ENCODE assay signal across 10 cellular contexts in genomic region chr18:79986726-79987125, GRCh38. TPM values are rescaled to one million over a fixed set of nuclear protein-coding genes. Genes with fewer than 3 reads are reported as not detected.
DNase-seq lines count a peak whose midpoint lies in the region; ATAC-seq, FAIRE-seq and TF ChIP-seq lines count a peak whose summit lies in the region.
"Had no signal": no experiment of that assay in that cellular context is flagged by ENCODE, and none has a peak within 500 bp of the region (broad histone marks: within the 10 kb centered on the region; RNA-seq: fewer than 3 reads in every experiment).

No MANE protein-coding gene starts in this region.

- H3K4me1 ChIP-seq in BLaER1 treated with 17β-estradiol and CSF1 and Interleukin-3, amounts not matched to agents 10 nM and 100 nM: peaks cover 25 to 66% (median 45%) of the 10 kb centered on the region in 10 experiments
- H3K4me1 ChIP-seq in HUES6 (ENCODE audit: control insufficient read depth, insufficient read depth, low read length): peaks cover 14% of the 10 kb centered on the region; the same call in 1 of the 2 replicates
- peaks cover 30 to 33% of the 10 kb centered on the region in 2 donors for H3K4me1 ChIP-seq in naive thymus-derived CD4-positive, alpha-beta T cell (ENCODE audit: control insufficient read depth in 2 of 2, insufficient read depth in 2 of 2, low read length in 2 of 2)
- H3K4me1 ChIP-seq in uterus: no peaks in the 10 kb centered on the region

- peaks cover 40 to 63% (median 55%) of the 10 kb centered on the region in 7 donors for H3K4me1 Mint-ChIP-seq in naive thymus-derived CD4-positive, alpha-beta T cell

- no peaks in the 10 kb centered on the region for H3K9me3 ChIP-seq in BLaER1 treated with 17β-estradiol and CSF1 and Interleukin-3, amounts not matched to agents 10 nM and 100 nM (replicated peaks in 1 of 11)
- H3K9me3 ChIP-seq in HUES6 (ENCODE audit: control insufficient read depth, insufficient read depth, low read depth, low read length) (no peaks in the 10 kb centered on the region), uterus (no peaks in the 10 kb centered on the region)
- H3K9me3 ChIP-seq in naive thymus-derived CD4-positive, alpha-beta T cell (ENCODE audit: control insufficient read depth in 2 of 3, low read length in 3 of 3): no peaks in the 10 kb centered on the region

- peak overlapping the region; percentile 80 to 97 (median 88) for H3K4me3 Mint-ChIP-seq in naive thymus-derived CD4-positive, alpha-beta T cell

- ATAC-seq in naive thymus-derived CD4-positive, alpha-beta T cell: no peak
- no peak for ATAC-seq in HG02798 (IDR thresholded peaks at IDR 0.05; ENCODE audit: poor library complexity, unreplicated experiment)

- intact Hi-C loops in naive thymus-derived CD4-positive, alpha-beta T cell (cut with micrococcal nuclease): loop anchor here (5.0 to 10.0 kb wide), 3 partner anchors 192 to 582 kb away; partner anchors contain the start of gene KCNG2 (in 1 of the 2)
- intact Hi-C loops in uterus (cut with DNase I; ENCODE audit: low total_unique reads): no loop called here

- peaks cover 0 to 16% (median 4%) of the 10 kb centered on the region in 5 donors for H3K36me3 Mint-ChIP-seq in naive thymus-derived CD4-positive, alpha-beta T cell

- H3K27me3 Mint-ChIP-seq in naive thymus-derived CD4-positive, alpha-beta T cell: no peaks in the 10 kb centered on the region

- H4K20me1 ChIP-seq in BLaER1 treated with 17β-estradiol and CSF1 and Interleukin-3, amounts not matched to agents 10 nM and 100 nM: peaks cover 59 to 65% (median 62%) of the 10 kb centered on the region in 11 experiments

- H3K4me3 ChIP-seq in BLaER1 treated with 17β-estradiol and CSF1 and Interleukin-3, amounts not matched to agents 10 nM and 100 nM: peak overlapping the region; percentile 69 to 94 (median 84); a peak in 19 of 20 replicates
- peak overlapping the region; percentile 99 for H3K4me3 ChIP-seq in HUES6 (ENCODE audit: low read depth, low read length)
- peak overlapping the region; percentile 98 for H3K4me3 ChIP-seq in bronchial epithelial cell (ENCODE audit: low read depth, low read length)
- H3K4me3 ChIP-seq in naive thymus-derived CD4-positive, alpha-beta T cell (ENCODE audit: low read length): no peak overlapping the region
- H3K4me3 ChIP-seq in uterus: no peak overlapping the region

- no peaks in the 10 kb centered on the region for H3K27me3 ChIP-seq in BLaER1 treated with 17β-estradiol and CSF1 and Interleukin-3, amounts not matched to agents 10 nM and 100 nM
- H3K27me3 ChIP-seq in HUES6 (ENCODE audit: control insufficient read depth, insufficient read depth, low read length): no peaks in the 10 kb centered on the region
- no peaks in the 10 kb centered on the region for H3K27me3 ChIP-seq in bronchial epithelial cell (ENCODE audit: control insufficient read depth, insufficient read depth, low read length)
- no peaks in the 10 kb centered on the region for H3K27me3 ChIP-seq in naive thymus-derived CD4-positive, alpha-beta T cell (ENCODE audit: control insufficient read depth in 2 of 2, insufficient read depth in 2 of 2, low read length in 2 of 2)
- H3K27me3 ChIP-seq in uterus: no peaks in the 10 kb centered on the region

- peaks cover 21 to 52% (median 44%) of the 10 kb centered on the region in 11 experiments for H3K36me3 ChIP-seq in BLaER1 treated with 17β-estradiol and CSF1 and Interleukin-3, amounts not matched to agents 10 nM and 100 nM
- H3K36me3 ChIP-seq in HUES6 (ENCODE audit: control insufficient read depth, insufficient read depth, low read length): peaks cover 42% of the 10 kb centered on the region
- peaks cover 9% of the 10 kb centered on the region for H3K36me3 ChIP-seq in bronchial epithelial cell (ENCODE audit: control insufficient read depth, insufficient read depth, low read length)
- H3K36me3 ChIP-seq in naive thymus-derived CD4-positive, alpha-beta T cell (ENCODE audit: control insufficient read depth in 2 of 3, insufficient read depth in 3 of 3, low read length in 3 of 3): peaks cover 0 to 12% (median 0%) of the 10 kb centered on the region in 3 experiments
- H3K36me3 ChIP-seq in uterus: no peaks in the 10 kb centered on the region

- POLR2A ChIA-PET in naive thymus-derived CD4-positive, alpha-beta T cell (lab: Charles Lee): interaction anchor here (0.9 to 3.3 kb wide), 3 partner anchors 21 to 48 kb away, joined by 3 to 19 read pairs (median 3); partner anchors contain the start of genes HSBP1L1 and RBFA

- TF ChIP-seq CTCF in bronchial epithelial cell (IDR thresholded peaks at IDR 0.05; ENCODE audit: insufficient read depth, low read length, severe bottlenecking): no peak
- no peak for TF ChIP-seq CTCF in uterus (IDR thresholded peaks at IDR 0.05)

- peak overlapping the region in 6 of 11 experiments; percentile 31 to 95 (median 88); a peak in 7 of 22 replicates for H3K27ac ChIP-seq in BLaER1 treated with 17β-estradiol and CSF1 and Interleukin-3, amounts not matched to agents 10 nM and 100 nM
- H3K27ac ChIP-seq in HUES6 (ENCODE audit: low read depth, low read length) (no peak overlapping the region), uterus (no peak overlapping the region)
- peak overlapping the region; percentile 93 for H3K27ac ChIP-seq in naive thymus-derived CD4-positive, alpha-beta T cell (ENCODE audit: low read depth, low read length)

- FAIRE-seq in bronchial epithelial cell (lab: Jason Lieb, UNC): no peak

- peak overlapping the region; percentile 87 to 96 (median 94) for H3K9ac ChIP-seq in BLaER1 treated with 17β-estradiol and CSF1 and Interleukin-3, amounts not matched to agents 10 nM and 100 nM
- peak overlapping the region; percentile 17 for H3K9ac ChIP-seq in HUES6 (ENCODE audit: low read length)

- DNase-seq in bronchial epithelial cell (ENCODE audit: low read depth) (no peak), uterus (no peak), anterior cingulate cortex (lab: John Stamatoyannopoulos, UW) (no peak), GDM1 (lab: John Stamatoyannopoulos, UW) (no peak)
- no peak for DNase-seq in naive thymus-derived CD4-positive, alpha-beta T cell
- DNase-seq: cerebellar nuclear complex, NCI-H1930 had no signal

- no peak for TF ChIP-seq POLR2A in uterus (IDR thresholded peaks at IDR 0.05)

- CTCF ChIA-PET in naive thymus-derived CD4-positive, alpha-beta T cell (lab: Charles Lee): interaction anchor here (1.1 kb wide), 1 partner anchor 38 kb away, joined by 3 read pairs; no protein-coding TSS in a partner anchor

- H3K27ac Mint-ChIP-seq in naive thymus-derived CD4-positive, alpha-beta T cell: peak overlapping the region; percentile 72 to 94 (median 90)

- H3K9me3 Mint-ChIP-seq in naive thymus-derived CD4-positive, alpha-beta T cell: peaks cover 0 to 1% (median 0%) of the 10 kb centered on the region in 11 donors

- peak overlapping the region; percentile 78 to 99 (median 93) for H3K4me2 ChIP-seq in BLaER1 treated with 17β-estradiol and CSF1 and Interleukin-3, amounts not matched to agents 10 nM and 100 nM

RNA-seq across cellular contexts. Expression of gene TXNL4A, which starts 1.6 kb away (rescaled TPM):
- total RNA-seq in bronchial epithelial cell (44.0 and 53.5 TPM in 2 replicates), uterus (10 to 100 TPM in 3 of 4 donors, 1 to 10 TPM in 1; 7.4 to 80.7 (median 34.4) TPM)
- 100 to 1,000 TPM in 1 of 5 experiments, 10 to 100 TPM in 4; 56.9 to 107 (median 69.7) TPM for total RNA-seq in naive thymus-derived CD4-positive, alpha-beta T cell
- polyA plus RNA-seq in naive thymus-derived CD4-positive, alpha-beta T cell: 100 to 1,000 TPM; 165 to 205 TPM

RNA-seq across cellular contexts. Expression of gene HSBP1L1, which starts 22.3 kb away (rescaled TPM):
- total RNA-seq in bronchial epithelial cell (28.2 and 28.4 TPM in 2 replicates), uterus (10 to 100 TPM in 2 of 4 donors, 1 to 10 TPM in 2; 6.6 to 21.3 (median 15.0) TPM)
- total RNA-seq in naive thymus-derived CD4-positive, alpha-beta T cell: 10 to 100 TPM; 13.7 to 44.9 (median 41.7) TPM
- polyA plus RNA-seq in naive thymus-derived CD4-positive, alpha-beta T cell: 10 to 100 TPM; 21.9 to 32.4 TPM

RNA-seq across cellular contexts. Expression of gene SLC66A2, which starts 35.3 kb away (rescaled TPM):
- total RNA-seq in bronchial epithelial cell: 60.6 and 69.4 TPM in 2 replicates
- 100 to 1,000 TPM in 1 of 5 experiments, 10 to 100 TPM in 4; 30.7 to 106 (median 40.4) TPM for total RNA-seq in naive thymus-derived CD4-positive, alpha-beta T cell
- polyA plus RNA-seq in naive thymus-derived CD4-positive, alpha-beta T cell: 10 to 100 TPM; 14.9 to 20.2 TPM
- total RNA-seq in uterus: 10 to 100 TPM; 20.3 to 42.5 (median 32.5) TPM

RNA-seq across cellular contexts. Expression of gene RBFA, which starts 47.5 kb away (rescaled TPM):
- total RNA-seq in bronchial epithelial cell (30.0 and 43.2 TPM in 2 replicates), uterus (10 to 100 TPM; 18.2 to 54.7 (median 30.8) TPM)
- 10 to 100 TPM; 17.6 to 23.5 (median 21.7) TPM for total RNA-seq in naive thymus-derived CD4-positive, alpha-beta T cell
- 10 to 100 TPM; 14.6 to 15.7 TPM for polyA plus RNA-seq in naive thymus-derived CD4-positive, alpha-beta T cell

Comparison
In these comparisons a context has a peak if more than half of its experiments do, and no peak if none do; other contexts are left out.
1. H3K27ac ChIP-seq: peak in BLaER1 treated with 17β-estradiol and CSF1 and Interleukin-3, amounts not matched to agents 10 nM and 100 nM (6 of 11) and naive thymus-derived CD4-positive, alpha-beta T cell (single experiment); none in HUES6 (single experiment) and uterus (0 of 2).
2. H3K4me3 ChIP-seq: peak in BLaER1 treated with 17β-estradiol and CSF1 and Interleukin-3, amounts not matched to agents 10 nM and 100 nM (10 of 10), HUES6 (single experiment) and bronchial epithelial cell (single experiment); none in naive thymus-derived CD4-positive, alpha-beta T cell (single experiment) and uterus (0 of 2).